In genomic region chr3:58009026-58009748, GRCh38 we compare ENCODE assay signal across 8 cellular contexts. TPM values are rescaled to one million over a fixed set of nuclear protein-coding genes. Genes with fewer than 3 reads are reported as not detected.
DNase-seq lines count a peak whose midpoint lies in the region; ATAC-seq and TF ChIP-seq lines count a peak whose summit lies in the region.

No MANE protein-coding gene starts in this region.

- H3K36me3 Mint-ChIP-seq in endothelial cell (ENCODE audit: low read depth, unreplicated experiment), result peaks cover 15% of the 10 kb centered on the region
- no peaks in the 10 kb centered on the region for H3K36me3 Mint-ChIP-seq in nephron progenitor cell (ENCODE audit: low read depth)

- no peak for TF ChIP-seq POLR2A in uterus (IDR thresholded peaks at IDR 0.05)

- H3K4me3 Mint-ChIP-seq in endothelial cell (ENCODE audit: unreplicated experiment) (peak overlapping the region; percentile 99), nephron progenitor cell (peak overlapping the region; percentile 86)

- H3K27ac Mint-ChIP-seq in endothelial cell (ENCODE audit: unreplicated experiment) (peak overlapping the region; percentile 90), nephron progenitor cell (peak overlapping the region; percentile 8)

- DNase-seq in GM12865 (ENCODE audit: low read depth), result peak; percentile 27
- DNase-seq in activated CD4-positive, alpha-beta T cell treated with anti-CD3 and anti-CD28 coated beads, Interleukin-2, amount 50 U/mL, for 4 hours, result peak; percentile 12 to 27
- DNase-seq in endothelial cell (ENCODE audit: low spot score), result no peak
- peak; percentile 30 for DNase-seq in nephron progenitor cell
- DNase-seq in uterus, result no peak
- DNase-seq in NCI-H774 (lab: John Stamatoyannopoulos, UW), result no peak
- no peak for DNase-seq in NCI-H1105 (lab: John Stamatoyannopoulos, UW)

- intact Hi-C loops in uterus (cut with DNase I; ENCODE audit: low total_unique reads), result loop anchor here (2.0 kb wide), 1 partner anchor 166 kb away; no protein-coding TSS in a partner anchor

- peak overlapping the region; percentile 83 to 90 for H3K27ac ChIP-seq in uterus

- peak; percentile 6 for ATAC-seq in HG03175 (IDR thresholded peaks at IDR 0.05; ENCODE audit: unreplicated experiment)

- H3K4me1 ChIP-seq in uterus, result no peaks in the 10 kb centered on the region

- H3K9me3 ChIP-seq in uterus, result no peaks in the 10 kb centered on the region

- TF ChIP-seq CTCF in GM12865 (IDR thresholded peaks at IDR 0.05; ENCODE audit: insufficient read depth, low read depth, low read length, missing control alignments) (no peak), endothelial cell (IDR thresholded peaks at IDR 0.05; ENCODE audit: unreplicated experiment) (no peak), nephron progenitor cell (IDR thresholded peaks at IDR 0.05) (no peak), uterus (IDR thresholded peaks at IDR 0.05) (no peak)

- H3K9me3 Mint-ChIP-seq in endothelial cell (ENCODE audit: unreplicated experiment) (no peaks in the 10 kb centered on the region), nephron progenitor cell (no peaks in the 10 kb centered on the region)

- H3K27me3 ChIP-seq in uterus, result no peaks in the 10 kb centered on the region

- H3K4me3 ChIP-seq in GM12865 (ENCODE audit: low read depth, low read length) (peak overlapping the region; percentile 83), uterus (peak overlapping the region; percentile 71 to 95)

- peaks cover 38% of the 10 kb centered on the region for H3K4me1 Mint-ChIP-seq in endothelial cell (ENCODE audit: unreplicated experiment)
- H3K4me1 Mint-ChIP-seq in nephron progenitor cell, result peaks cover 49% of the 10 kb centered on the region

- H3K36me3 ChIP-seq in uterus, result no peaks in the 10 kb centered on the region

- H3K27me3 Mint-ChIP-seq in endothelial cell (ENCODE audit: unreplicated experiment) (peaks cover 4% of the 10 kb centered on the region), nephron progenitor cell (ENCODE audit: low read depth, poor library complexity) (peaks cover 5% of the 10 kb centered on the region)

RNA-seq across cellular contexts. Expression of gene FLNB, which starts 1.0 kb away (rescaled TPM):
- total RNA-seq in endothelial cell (ENCODE audit: unreplicated experiment) (216 TPM), uterus (100 to 1,000 TPM in 3 of 4 donors, 10 to 100 TPM in 1; 52.4 to 283 (median 148) TPM)

Comparison
In these comparisons a context has a peak if more than half of its experiments do, and no peak if none do; other contexts are left out.
1. DNase-seq: peak in GM12865 (single experiment), activated CD4-positive, alpha-beta T cell treated with anti-CD3 and anti-CD28 coated beads, Interleukin-2, amount 50 U/mL, for 4 hours (2 of 2) and nephron progenitor cell (single experiment); none in endothelial cell (single experiment), uterus (0 of 2), NCI-H774 (single experiment) and NCI-H1105 (single experiment).